21 cellular contexts compared by ENCODE assay signal in genomic region chr2:15571729-15572128, GRCh38.
"Had no signal": no experiment of that assay in that cellular context is flagged by ENCODE, and none has a peak within 500 bp of the region (broad histone marks: within the 10 kb centered on the region; RNA-seq: fewer than 3 reads in every experiment).

No MANE protein-coding gene starts in this region.

- DNase-seq: dorsolateral prefrontal cortex; effector CD4-positive, alpha-beta T cell; foreskin fibroblast; gastrocnemius medialis; head of caudate nucleus; kidney; naive thymus-derived CD8-positive, alpha-beta T cell; pancreas; stimulated activated CD4-positive, alpha-beta T cell treated with anti-CD3 and anti-CD28 coated beads, Interleukin-2, amount 100 ng/mL, for 24 hours; stimulated activated CD4-positive, alpha-beta T cell treated with anti-CD3 and anti-CD28 coated beads, Interleukin-4, amount 100 ng/mL, for 24 hours; stimulated activated naive CD4-positive, alpha-beta T cell treated with Interleukin-2 at 50 U/mL for 16 hours; stomach; thyroid gland had no signal

- H3K9me3 ChIP-seq: gastrocnemius medialis, neutrophil, pancreas, stomach, thyroid gland, vagina had no signal

- H3K4me1 Mint-ChIP-seq: naive thymus-derived CD8-positive, alpha-beta T cell; stimulated activated effector memory CD8-positive, alpha-beta T cell treated with anti-CD3 and anti-CD28 coated beads, Interleukin-12 subunit alpha, Interleukin-12 subunit beta, amount 100 ng/mL, for 72 hours had no signal

- H3K4me3 ChIP-seq: dorsolateral prefrontal cortex, gastrocnemius medialis, pancreas, stomach, thyroid gland, vagina had no signal

- H3K27ac ChIP-seq: dorsolateral prefrontal cortex, epithelial cell of prostate, gastrocnemius medialis, neutrophil, pancreas, stomach, thyroid gland, vagina had no signal

- H3K27ac Mint-ChIP-seq: naive thymus-derived CD8-positive, alpha-beta T cell; stimulated activated effector memory CD8-positive, alpha-beta T cell treated with anti-CD3 and anti-CD28 coated beads, Interleukin-12 subunit alpha, Interleukin-12 subunit beta, amount 100 ng/mL, for 72 hours had no signal

- H3K36me3 Mint-ChIP-seq: naive thymus-derived CD8-positive, alpha-beta T cell; stimulated activated effector memory CD8-positive, alpha-beta T cell treated with anti-CD3 and anti-CD28 coated beads, Interleukin-12 subunit alpha, Interleukin-12 subunit beta, amount 100 ng/mL, for 72 hours had no signal

- FAIRE-seq: colon, kidney, pancreas had no signal

- H3K27me3 ChIP-seq: dorsolateral prefrontal cortex, gastrocnemius medialis, neutrophil, pancreas, stomach, thyroid gland, vagina had no signal

- ATAC-seq: esophagus mucosa; gastrocnemius medialis; left lobe of liver; naive thymus-derived CD8-positive, alpha-beta T cell; pancreas; sciatic nerve; stimulated activated effector memory CD8-positive, alpha-beta T cell treated with anti-CD3 and anti-CD28 coated beads, Interleukin-12 subunit alpha, Interleukin-12 subunit beta, amount 100 ng/mL, for 72 hours had no signal

- H3K4me3 Mint-ChIP-seq: naive thymus-derived CD8-positive, alpha-beta T cell; stimulated activated effector memory CD8-positive, alpha-beta T cell treated with anti-CD3 and anti-CD28 coated beads, Interleukin-12 subunit alpha, Interleukin-12 subunit beta, amount 100 ng/mL, for 72 hours had no signal

- H3K36me3 ChIP-seq: gastrocnemius medialis, neutrophil, pancreas, stomach, thyroid gland, vagina had no signal

- H3K4me1 ChIP-seq: gastrocnemius medialis, pancreas, stomach, thyroid gland, vagina had no signal

- H3K9me3 Mint-ChIP-seq: naive thymus-derived CD8-positive, alpha-beta T cell; stimulated activated effector memory CD8-positive, alpha-beta T cell treated with anti-CD3 and anti-CD28 coated beads, Interleukin-12 subunit alpha, Interleukin-12 subunit beta, amount 100 ng/mL, for 72 hours had no signal
